ENCODE assay signal across 1 cellular context in genomic region chr2:11388262-11389047, GRCh38.
TF ChIP-seq lines count a peak whose summit lies in the region.

No MANE protein-coding gene starts in this region.

TF ChIP-seq in HepG2, 621 proteins besides CTCF, POLR2A, EP300 and RAD21 (continued from another document):
- TF ChIP-seq ZNF326 (CRISPR knock-in tag; IDR thresholded peaks at IDR 0.05; ENCODE audit: borderline replicate concordance) = no peak
- TF ChIP-seq MIER3 (CRISPR knock-in tag; IDR thresholded peaks at IDR 0.05; ENCODE audit: borderline replicate concordance) = no peak
- TF ChIP-seq, protein P1, sequence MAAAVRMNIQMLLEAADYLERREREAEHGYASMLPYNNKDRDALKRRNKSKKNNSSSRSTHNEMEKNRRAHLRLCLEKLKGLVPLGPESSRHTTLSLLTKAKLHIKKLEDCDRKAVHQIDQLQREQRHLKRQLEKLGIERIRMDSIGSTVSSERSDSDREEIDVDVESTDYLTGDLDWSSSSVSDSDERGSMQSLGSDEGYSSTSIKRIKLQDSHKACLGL (CRISPR knock-in tag; IDR thresholded peaks at IDR 0.05) = no peak
- TF ChIP-seq ZNF468 (CRISPR knock-in tag; IDR thresholded peaks at IDR 0.05) = 0 out of 2 replicates have a peak, but pooled peaks have one; percentile 36
- TF ChIP-seq ZNF563 (CRISPR knock-in tag; IDR thresholded peaks at IDR 0.05) = no peak
- peak; percentile 59; the same call in 1 of the 2 replicates for TF ChIP-seq TFAP4 (IDR thresholded peaks at IDR 0.05; ENCODE audit: borderline replicate concordance, low read depth)
- no peak for TF ChIP-seq NR3C1 (CRISPR knock-in tag; IDR thresholded peaks at IDR 0.05)
- TF ChIP-seq, protein P2, sequence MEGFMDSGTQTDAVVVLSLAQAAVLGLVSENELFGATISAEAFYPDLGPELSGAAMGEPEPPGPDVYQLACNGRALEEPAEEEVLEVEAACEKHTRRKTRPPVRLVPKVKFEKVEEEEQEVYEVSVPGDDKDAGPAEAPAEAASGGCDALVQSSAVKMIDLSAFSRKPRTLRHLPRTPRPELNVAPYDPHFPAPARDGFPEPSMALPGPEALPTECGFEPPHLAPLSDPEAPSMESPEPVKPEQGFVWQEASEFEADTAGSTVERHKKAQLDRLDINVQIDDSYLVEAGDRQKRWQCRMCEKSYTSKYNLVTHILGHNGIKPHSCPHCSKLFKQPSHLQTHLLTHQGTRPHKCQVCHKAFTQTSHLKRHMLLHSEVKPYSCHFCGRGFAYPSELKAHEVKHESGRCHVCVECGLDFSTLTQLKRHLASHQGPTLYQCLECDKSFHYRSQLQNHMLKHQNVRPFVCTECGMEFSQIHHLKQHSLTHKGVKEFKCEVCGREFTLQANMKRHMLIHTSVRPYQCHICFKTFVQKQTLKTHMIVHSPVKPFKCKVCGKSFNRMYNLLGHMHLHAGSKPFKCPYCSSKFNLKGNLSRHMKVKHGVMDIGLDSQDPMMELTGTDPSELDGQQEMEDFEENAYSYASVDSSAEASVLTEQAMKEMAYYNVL (CRISPR knock-in tag; IDR thresholded peaks at IDR 0.05; ENCODE audit: borderline replicate concordance) = peak; percentile 55; the same call in 1 of the 2 replicates
- no peak for TF ChIP-seq ADNP (CRISPR knock-in tag; IDR thresholded peaks at IDR 0.05)
- TF ChIP-seq ZNF607 (CRISPR knock-in tag; IDR thresholded peaks at IDR 0.05; ENCODE audit: borderline replicate concordance) = no peak
- TF ChIP-seq RFXAP (CRISPR knock-in tag; IDR thresholded peaks at IDR 0.05; ENCODE audit: borderline replicate concordance) = no peak
- no peak for TF ChIP-seq ZKSCAN8 (CRISPR knock-in tag; IDR thresholded peaks at IDR 0.05; ENCODE audit: borderline replicate concordance)
- no peak; the same call in 1 of the 2 replicates for TF ChIP-seq PHF8 (CRISPR knock-in tag; IDR thresholded peaks at IDR 0.05)
- TF ChIP-seq NR2F6 (IDR thresholded peaks at IDR 0.05) = peak; percentile 23; the same call in 1 of the 2 replicates
- peak; percentile 36; the same call in 1 of the 2 replicates for TF ChIP-seq NR2F6 (CRISPR knock-in tag; IDR thresholded peaks at IDR 0.05)
- TF ChIP-seq ZNF562 (CRISPR knock-in tag; IDR thresholded peaks at IDR 0.05; ENCODE audit: borderline replicate concordance) = no peak
- TF ChIP-seq ZNF629 (CRISPR knock-in tag; conservative IDR thresholded peaks at IDR 0.05) = no peak
- TF ChIP-seq, protein P3, sequence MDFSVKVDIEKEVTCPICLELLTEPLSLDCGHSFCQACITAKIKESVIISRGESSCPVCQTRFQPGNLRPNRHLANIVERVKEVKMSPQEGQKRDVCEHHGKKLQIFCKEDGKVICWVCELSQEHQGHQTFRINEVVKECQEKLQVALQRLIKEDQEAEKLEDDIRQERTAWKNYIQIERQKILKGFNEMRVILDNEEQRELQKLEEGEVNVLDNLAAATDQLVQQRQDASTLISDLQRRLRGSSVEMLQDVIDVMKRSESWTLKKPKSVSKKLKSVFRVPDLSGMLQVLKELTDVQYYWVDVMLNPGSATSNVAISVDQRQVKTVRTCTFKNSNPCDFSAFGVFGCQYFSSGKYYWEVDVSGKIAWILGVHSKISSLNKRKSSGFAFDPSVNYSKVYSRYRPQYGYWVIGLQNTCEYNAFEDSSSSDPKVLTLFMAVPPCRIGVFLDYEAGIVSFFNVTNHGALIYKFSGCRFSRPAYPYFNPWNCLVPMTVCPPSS (IDR thresholded peaks at IDR 0.05) = no peak
- peak; percentile 41 for TF ChIP-seq ZMYM3 (CRISPR knock-in tag; IDR thresholded peaks at IDR 0.05)
- TF ChIP-seq ZNF337 (CRISPR knock-in tag; IDR thresholded peaks at IDR 0.05; ENCODE audit: borderline replicate concordance, low read depth) = no peak
- TF ChIP-seq PITX1 (CRISPR knock-in tag; IDR thresholded peaks at IDR 0.05) = no peak
- TF ChIP-seq ZNF430 (CRISPR knock-in tag; IDR thresholded peaks at IDR 0.05) = peak; percentile 68
- 0 out of 4 replicates have a peak, but pooled peaks of 1 of the 2 experiments have one; percentile 5 for TF ChIP-seq HMGXB4 (CRISPR knock-in tag; IDR thresholded peaks at IDR 0.05; ENCODE audit: borderline replicate concordance in 1 of 2, low read depth in 1 of 2)
- peak; percentile 17; the same call in 1 of the 2 replicates for TF ChIP-seq ZBTB38 (CRISPR knock-in tag; IDR thresholded peaks at IDR 0.05)
- no peak for TF ChIP-seq SOX6 (IDR thresholded peaks at IDR 0.05)
- TF ChIP-seq SOX6 (CRISPR knock-in tag; IDR thresholded peaks at IDR 0.05) = 0 out of 2 replicates have a peak, but pooled peaks have one; percentile 21
- no peak for TF ChIP-seq WIZ (CRISPR knock-in tag; IDR thresholded peaks at IDR 0.05)
- no peak for TF ChIP-seq NFYB (CRISPR knock-in tag; IDR thresholded peaks at IDR 0.05)
- TF ChIP-seq SOX5 (CRISPR knock-in tag; IDR thresholded peaks at IDR 0.05; ENCODE audit: borderline replicate concordance) = no peak
- no peak for TF ChIP-seq ZFAT (CRISPR knock-in tag; conservative IDR thresholded peaks at IDR 0.05)
- TF ChIP-seq, protein P4, sequence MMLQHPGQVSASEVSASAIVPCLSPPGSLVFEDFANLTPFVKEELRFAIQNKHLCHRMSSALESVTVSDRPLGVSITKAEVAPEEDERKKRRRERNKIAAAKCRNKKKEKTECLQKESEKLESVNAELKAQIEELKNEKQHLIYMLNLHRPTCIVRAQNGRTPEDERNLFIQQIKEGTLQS (CRISPR knock-in tag; IDR thresholded peaks at IDR 0.05) = no peak
- TF ChIP-seq RELA (CRISPR knock-in tag; IDR thresholded peaks at IDR 0.05) = no peak
- no peak for TF ChIP-seq KLF9 (CRISPR knock-in tag; IDR thresholded peaks at IDR 0.05; ENCODE audit: low read depth)
- no peak for TF ChIP-seq REL (CRISPR knock-in tag; conservative IDR thresholded peaks at IDR 0.05)
- TF ChIP-seq PBX2 (CRISPR knock-in tag; IDR thresholded peaks at IDR 0.05) = no peak
- TF ChIP-seq ZNF775 (CRISPR knock-in tag; IDR thresholded peaks at IDR 0.05; ENCODE audit: borderline replicate concordance) = no peak
- TF ChIP-seq ELF3 (CRISPR knock-in tag; IDR thresholded peaks at IDR 0.05) = no peak
TF ChIP-seq in HepG2: peak in this region for 26.
